Comparison of ENCODE assay signal across 8 cellular contexts in the genomic region with DNA sequence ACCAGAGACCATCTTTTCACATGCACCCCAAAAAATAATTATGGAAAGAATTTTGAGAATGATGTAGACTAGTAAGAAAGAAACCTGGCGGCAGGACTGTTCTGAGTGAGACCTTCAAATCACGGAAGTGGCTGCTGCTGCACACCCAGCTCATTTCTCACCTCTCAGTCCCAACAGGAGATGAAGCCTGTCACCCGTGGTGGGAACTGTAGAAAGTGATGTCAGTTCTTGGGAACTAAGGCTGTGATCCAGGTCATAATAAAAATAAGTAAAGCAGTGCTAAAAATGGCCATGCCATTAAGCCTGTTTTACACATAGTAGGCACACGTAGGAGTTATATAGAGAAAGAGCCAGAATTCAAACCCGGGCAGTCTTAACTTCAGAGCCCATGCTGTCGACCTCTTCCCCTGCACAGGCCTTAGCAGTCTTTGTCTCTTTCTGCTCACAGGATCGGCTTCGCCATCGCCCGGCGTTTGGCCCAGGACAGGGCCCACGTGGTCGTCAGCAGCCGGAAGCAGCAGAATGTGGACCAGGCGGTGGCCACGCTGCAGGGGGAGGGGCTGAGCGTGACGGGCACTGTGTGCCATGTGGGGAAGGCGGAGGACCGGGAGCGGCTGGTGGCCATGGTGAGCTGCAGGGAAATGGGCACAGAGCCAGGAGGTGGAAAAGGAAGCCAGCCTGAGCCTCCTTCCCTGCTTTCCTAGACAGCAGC. TPM values are rescaled to one million over a fixed set of nuclear protein-coding genes. Genes with fewer than 3 reads are reported as not detected.
A peak's percentile ranks its signal among the peaks of the same experiment; 100 is the strongest.
DNase-seq lines count a peak whose midpoint lies in the region; ATAC-seq, FAIRE-seq and TF ChIP-seq lines count a peak whose summit lies in the region.
"Not testable (repeated sequence)": the region's sequence is repeated elsewhere in the genome, so short reads cannot be mapped to it uniquely, and the experiment has no call there.

No MANE protein-coding gene starts in this region.

- H3K4me1 ChIP-seq in heart left ventricle, result peaks cover 0 to 32% (median 11%) of the 10 kb centered on the region in 12 donors
- not testable (repeated sequence) for H3K4me1 ChIP-seq in pancreas
- peaks cover 12% of the 10 kb centered on the region for H3K4me1 ChIP-seq in upper lobe of right lung

- H3K4me3 Mint-ChIP-seq in T-helper 2 cell treated with Interferon-gamma antibody and Interleukin-4, amounts not matched to agents 5 μg/mL and 100 μg/mL, for 36 hours, result peak overlapping the region; percentile 74
- peak overlapping the region; percentile 79 for H3K4me3 Mint-ChIP-seq in activated naive CD8-positive, alpha-beta T cell treated with anti-CD3 and anti-CD28 coated beads, Interleukin-2, amount 50 U/mL, for 24 hours

- H3K36me3 Mint-ChIP-seq in T-helper 2 cell treated with Interferon-gamma antibody and Interleukin-4, amounts not matched to agents 5 μg/mL and 100 μg/mL, for 36 hours (ENCODE audit: low read depth); activated naive CD8-positive, alpha-beta T cell treated with anti-CD3 and anti-CD28 coated beads, Interleukin-2, amount 50 U/mL, for 24 hours (ENCODE audit: low read depth): not testable (repeated sequence)

- WGBS in heart left ventricle, 4 donors, result 67 to 76% (median 72%) methylated on average over 20 to 21 of the region's 21 CpGs
- WGBS in pancreas, 2 donors, result 54 to 69% methylated on average over 18 to 21 of the region's 21 CpGs

- not testable (repeated sequence) for H3K36me3 ChIP-seq in heart left ventricle, pancreas, upper lobe of right lung

- peak overlapping the region; percentile 85 for H3K27ac Mint-ChIP-seq in T-helper 2 cell treated with Interferon-gamma antibody and Interleukin-4, amounts not matched to agents 5 μg/mL and 100 μg/mL, for 36 hours
- peak overlapping the region; percentile 73 for H3K27ac Mint-ChIP-seq in activated naive CD8-positive, alpha-beta T cell treated with anti-CD3 and anti-CD28 coated beads, Interleukin-2, amount 50 U/mL, for 24 hours

- H3K27me3 ChIP-seq in heart left ventricle, pancreas, upper lobe of right lung: not testable (repeated sequence)

- intact Hi-C loops in heart left ventricle (cut with DNase I), result loop anchor here in 4 of 10 donors (5.0 to 10.0 kb wide), 4 partner anchors 42 to 105 kb away; a partner anchor contains a TSS
- intact Hi-C loops in pancreas (cut with DNase I); upper lobe of right lung (cut with DNase I): not testable (repeated sequence)

- not testable (repeated sequence) for TF ChIP-seq CTCF in heart left ventricle (IDR thresholded peaks at IDR 0.05); pancreas (IDR thresholded peaks at IDR 0.05); upper lobe of right lung (IDR thresholded peaks at IDR 0.05)

- DNase-seq in DMS79 (lab: John Stamatoyannopoulos, UW) (peak; percentile 3), NCI-H1417 treated with DMSO at 0.1 percent for 48 hours (lab: John Stamatoyannopoulos, UW) (peak; percentile 44), heart left ventricle (peak; percentile 28 to 67 (median 61)), pancreas (peak; percentile 59 to 89 (median 72))
- not testable (repeated sequence) for DNase-seq in T-helper 2 cell treated with Interferon-gamma antibody and Interleukin-4, amounts not matched to agents 5 μg/mL and 100 μg/mL, for 36 hours (ENCODE audit: low spot score); activated naive CD8-positive, alpha-beta T cell treated with anti-CD3 and anti-CD28 coated beads, Interleukin-2, amount 50 U/mL, for 24 hours; upper lobe of right lung

- peaks cover 21% of the 10 kb centered on the region for H3K4me1 Mint-ChIP-seq in T-helper 2 cell treated with Interferon-gamma antibody and Interleukin-4, amounts not matched to agents 5 μg/mL and 100 μg/mL, for 36 hours (ENCODE audit: low read depth)
- H3K4me1 Mint-ChIP-seq in activated naive CD8-positive, alpha-beta T cell treated with anti-CD3 and anti-CD28 coated beads, Interleukin-2, amount 50 U/mL, for 24 hours, result peaks cover 22% of the 10 kb centered on the region

- not testable (repeated sequence) for FAIRE-seq in pancreas (lab: Jason Lieb, UNC)

- H3K27me3 Mint-ChIP-seq in T-helper 2 cell treated with Interferon-gamma antibody and Interleukin-4, amounts not matched to agents 5 μg/mL and 100 μg/mL, for 36 hours (ENCODE audit: low read depth); activated naive CD8-positive, alpha-beta T cell treated with anti-CD3 and anti-CD28 coated beads, Interleukin-2, amount 50 U/mL, for 24 hours: not testable (repeated sequence)

- H3K4me3 ChIP-seq in heart left ventricle, result peak overlapping the region in 2 of 12 donors; percentile 57 to 62
- peak overlapping the region in 1 of 4 donors; percentile 50 for H3K4me3 ChIP-seq in pancreas
- H3K4me3 ChIP-seq in upper lobe of right lung, result not testable (repeated sequence)

- not testable (repeated sequence) for H3K9me3 Mint-ChIP-seq in T-helper 2 cell treated with Interferon-gamma antibody and Interleukin-4, amounts not matched to agents 5 μg/mL and 100 μg/mL, for 36 hours; activated naive CD8-positive, alpha-beta T cell treated with anti-CD3 and anti-CD28 coated beads, Interleukin-2, amount 50 U/mL, for 24 hours

- ATAC-seq in GM21529 (IDR thresholded peaks at IDR 0.05; ENCODE audit: unreplicated experiment) (peak; percentile 46), heart left ventricle (peak in 3 of 4 donors; percentile 12 to 22 (median 17)), pancreas (peak; percentile 16 to 68 (median 41)), upper lobe of right lung (peak; percentile 12)
- ATAC-seq in activated naive CD8-positive, alpha-beta T cell treated with anti-CD3 and anti-CD28 coated beads, Interleukin-2, amount 50 U/mL, for 24 hours, result not testable (repeated sequence)

- H3K27ac ChIP-seq in heart left ventricle (peak overlapping the region in 1 of 12 donors; percentile 78), pancreas (peak overlapping the region in 2 of 4 donors; percentile 65 to 74)
- H3K27ac ChIP-seq in upper lobe of right lung, result not testable (repeated sequence)

- H3K9me3 ChIP-seq in heart left ventricle, pancreas, upper lobe of right lung: not testable (repeated sequence)

- not testable (repeated sequence) for TF ChIP-seq POLR2A in heart left ventricle (IDR thresholded peaks at IDR 0.05)

RNA-seq across cellular contexts. Expression of a gene that starts 1.2 kb away (rescaled TPM):
- total RNA-seq in heart left ventricle (10 to 100 TPM; 17.9 to 37.1 (median 27.5) TPM), pancreas (10 to 100 TPM; 10.3 to 16.2 (median 11.5) TPM), upper lobe of right lung (16.3 TPM)
- polyA plus RNA-seq in heart left ventricle (10 to 100 TPM; 22.2 to 65.9 TPM), pancreas (10 to 100 TPM; 20.2 to 35.0 TPM)

RNA-seq across cellular contexts. Expression of a gene that starts 36.3 kb away (rescaled TPM):
- total RNA-seq in heart left ventricle (10 to 100 TPM; 20.3 to 48.5 (median 30.3) TPM), pancreas (10 to 100 TPM; 10.8 to 24.8 (median 12.7) TPM), upper lobe of right lung (25.8 TPM)
- polyA plus RNA-seq in heart left ventricle (10 to 100 TPM; 36.2 to 76.3 TPM), pancreas (10 to 100 TPM; 26.4 to 27.7 TPM)
